ENCODE assay signal across 11 cellular contexts in the genomic region with DNA sequence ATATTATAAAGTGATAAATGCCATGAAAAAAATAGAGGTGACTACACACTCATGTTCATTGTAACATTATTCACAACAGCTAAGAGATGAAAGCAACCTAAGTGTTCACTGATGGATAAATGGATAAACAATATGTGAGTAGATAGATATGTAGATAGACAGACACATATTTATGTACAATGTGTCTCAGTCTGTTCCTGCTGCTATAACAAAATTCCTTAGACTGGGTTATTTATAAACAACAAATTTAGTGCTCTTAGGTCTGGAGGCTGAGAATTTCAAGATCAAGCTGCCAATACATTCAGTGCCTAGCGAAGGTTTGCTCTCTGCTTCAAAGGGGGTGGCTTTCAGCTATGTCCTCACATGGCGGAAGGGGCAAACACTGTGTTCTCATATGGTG.
"Had no signal": no experiment of that assay in that cellular context is flagged by ENCODE, and none has a peak within 500 bp of the region (broad histone marks: within the 10 kb centered on the region; RNA-seq: fewer than 3 reads in every experiment).

No MANE protein-coding gene starts in this region.

- H3K9ac ChIP-seq: GM23248 had no signal

- ATAC-seq: GM23338, HCT116 had no signal

- H3K36me3 ChIP-seq: HAP-1 had no signal

- H2AFZ ChIP-seq: GM23248, GM23338 had no signal

- H3K4me3 ChIP-seq: GM23248, GM23338, HAP-1 had no signal

- FAIRE-seq: H1, H54 had no signal

- H3K4me1 ChIP-seq: HAP-1 had no signal

- DNase-seq: GM23248, GOT3, H7, H9, HCEC 1CT, HFFc6 had no signal

- H3K9me3 ChIP-seq: HAP-1 had no signal

- H3K4me2 ChIP-seq: GM23338 had no signal

- H3K27ac ChIP-seq: GM23248 had no signal
